Comparison of ENCODE assay signal across 5 cellular contexts in genomic region chrX:77390365-77390764, GRCh38. TPM values are rescaled to one million over a fixed set of nuclear protein-coding genes. Genes with fewer than 3 reads are reported as not detected.
"Had no signal": no experiment of that assay in that cellular context is flagged by ENCODE, and none has a peak within 500 bp of the region (broad histone marks: within the 10 kb centered on the region; RNA-seq: fewer than 3 reads in every experiment).

No MANE protein-coding gene starts in this region.

RNA-seq across cellular contexts. Expression of gene FGF16, which starts 56.8 kb away (rescaled TPM):
- total RNA-seq: H4, HFFc6, IMR-90, K562 had no signal
- polyA plus RNA-seq: GM23248, IMR-90, K562 had no signal
